In the genomic region with DNA sequence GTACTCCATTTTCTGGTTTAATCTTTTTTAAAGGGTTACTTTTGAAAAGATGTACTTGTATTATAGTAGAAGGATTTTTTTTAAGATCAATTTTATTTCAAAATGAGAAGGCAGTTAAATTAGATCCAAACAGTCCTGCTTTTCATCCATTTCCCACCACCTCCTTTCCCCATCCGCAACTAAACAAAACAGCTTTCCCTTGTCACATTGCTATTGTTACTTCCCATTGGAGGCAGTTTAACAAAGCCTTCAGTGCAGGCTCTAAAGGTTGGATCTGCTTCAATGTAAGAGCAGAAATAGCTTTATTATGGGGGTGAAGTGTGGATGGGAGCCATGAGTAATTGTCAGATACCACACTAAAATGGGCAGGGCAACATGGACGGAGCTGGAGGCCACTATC, we compare ENCODE assay signal across 26 cellular contexts.
DNase-seq lines count a peak whose midpoint lies in the region; ATAC-seq and TF ChIP-seq lines count a peak whose summit lies in the region.
"Had no signal": no experiment of that assay in that cellular context is flagged by ENCODE, and none has a peak within 500 bp of the region (broad histone marks: within the 10 kb centered on the region; RNA-seq: fewer than 3 reads in every experiment).

No MANE protein-coding gene starts in this region.

- H3K56ac ChIP-seq in IMR-90 (ENCODE audit: extremely low read depth, insufficient read depth, low read length): no peak overlapping the region

- no peak overlapping the region for H3K4me3 ChIP-seq in IMR-90 (ENCODE audit: insufficient read depth, low read depth, low read length)
- H3K4me3 ChIP-seq in neural progenitor cell: no peak overlapping the region
- H3K4me3 ChIP-seq in gastrocnemius medialis: no peak overlapping the region
- H3K4me3 ChIP-seq: BLaER1, GM12878 had no signal

- TF ChIP-seq POLR2A in IMR-90 (IDR thresholded peaks at IDR 0.05; ENCODE audit: low read depth, low read length): no peak
- TF ChIP-seq POLR2A in gastrocnemius medialis (IDR thresholded peaks at IDR 0.05): no peak

- H4K5ac ChIP-seq in IMR-90 (ENCODE audit: low read depth, low read length): no peak overlapping the region

- H3K27me3 ChIP-seq in IMR-90 (ENCODE audit: control insufficient read depth, insufficient read depth, low read length) (no peaks in the 10 kb centered on the region), neural progenitor cell (no peaks in the 10 kb centered on the region), gastrocnemius medialis (no peaks in the 10 kb centered on the region)
- H3K27me3 ChIP-seq: BLaER1 had no signal

- H3K4me2 ChIP-seq in IMR-90 (ENCODE audit: low read depth, low read length): no peak overlapping the region
- no peak overlapping the region for H3K4me2 ChIP-seq in neural progenitor cell
- H3K4me2 ChIP-seq: BLaER1 had no signal

- no peak overlapping the region for H3K18ac ChIP-seq in IMR-90 (ENCODE audit: low read depth, low read length)

- H3K4me1 Mint-ChIP-seq in brain (peaks cover 78% of the 10 kb centered on the region), neural progenitor cell (peaks cover 28% of the 10 kb centered on the region)
- H3K4me1 Mint-ChIP-seq in activated T-cell treated with anti-CD3 and anti-CD28 coated beads, Interleukin-2, amount 50 U/mL, for 72 hours (ENCODE audit: low read depth): peaks cover 6% of the 10 kb centered on the region
- H3K4me1 Mint-ChIP-seq: CD14-positive monocyte; CD4-positive, CD25-positive, alpha-beta regulatory T cell; CD8-positive, alpha-beta memory T cell had no signal

- H3K27ac ChIP-seq in IMR-90 (ENCODE audit: insufficient read depth, low read length): no peak overlapping the region
- no peak overlapping the region for H3K27ac ChIP-seq in neural progenitor cell
- no peak overlapping the region for H3K27ac ChIP-seq in gastrocnemius medialis
- H3K27ac ChIP-seq: BLaER1 had no signal

- no peak for TF ChIP-seq RAD21 in IMR-90 (IDR thresholded peaks at IDR 0.05; ENCODE audit: low read length)

- no peak overlapping the region for H3K14ac ChIP-seq in IMR-90 (replicated peaks; ENCODE audit: low read depth, low read length)

- no peak overlapping the region for H4K8ac ChIP-seq in IMR-90 (ENCODE audit: low read depth in 2 of 2, low read length in 2 of 2)

- H3K27ac Mint-ChIP-seq in brain (peak overlapping the region in 4 of 5 experiments; percentile 27 to 81 (median 61)), neural progenitor cell (no peak overlapping the region)
- no peak overlapping the region for H3K27ac Mint-ChIP-seq in activated T-cell treated with anti-CD3 and anti-CD28 coated beads, Interleukin-2, amount 50 U/mL, for 72 hours
- H3K27ac Mint-ChIP-seq: CD14-positive monocyte; CD4-positive, alpha-beta memory T cell; CD4-positive, CD25-positive, alpha-beta regulatory T cell; CD8-positive, alpha-beta memory T cell had no signal

- H3K9me3 ChIP-seq in IMR-90 (ENCODE audit: control insufficient read depth, insufficient read depth, low read length): no peaks in the 10 kb centered on the region
- no peaks in the 10 kb centered on the region for H3K9me3 ChIP-seq in neural progenitor cell (ENCODE audit: low read depth)
- no peaks in the 10 kb centered on the region for H3K9me3 ChIP-seq in gastrocnemius medialis
- H3K9me3 ChIP-seq: BE2C, BLaER1 had no signal

- POLR2A ChIA-PET in IMR-90 (lab: Charles Lee; ENCODE audit: unreplicated experiment): no interaction called here

- in situ Hi-C loops in IMR-90 (cut with MboI; ENCODE audit: low sequenced_read_pairs): no loop called here
- in situ Hi-C loops in gastrocnemius medialis (cut with MboI; ENCODE audit: low sequenced_read_pairs in 4 of 4): no loop called here

- dilution Hi-C loops in IMR-90 (cut with HindIII; ENCODE audit: low sequenced_read_pairs, unreplicated experiment): no loop called here

- no peak overlapping the region for H2BK20ac ChIP-seq in IMR-90 (ENCODE audit: low read depth, low read length)

- H3K36me3 Mint-ChIP-seq in brain: no peaks in the 10 kb centered on the region
- H3K36me3 Mint-ChIP-seq in neural progenitor cell: no peaks in the 10 kb centered on the region
- H3K36me3 Mint-ChIP-seq in activated T-cell treated with anti-CD3 and anti-CD28 coated beads, Interleukin-2, amount 50 U/mL, for 72 hours (ENCODE audit: insufficient read depth in 2 of 2): no peaks in the 10 kb centered on the region
- H3K36me3 Mint-ChIP-seq: CD14-positive monocyte; CD4-positive, alpha-beta memory T cell; CD4-positive, CD25-positive, alpha-beta regulatory T cell; CD8-positive, alpha-beta memory T cell had no signal

- no peak overlapping the region for H2BK5ac ChIP-seq in IMR-90 (ENCODE audit: low read depth, low read length, poor library complexity, severe bottlenecking)

- BruUV-seq in IMR-90 (replicated peaks; lab: Mats Ljungman, UMichigan): no TSS peak

- peaks cover 0 to 3% (median 0%) of the 10 kb centered on the region in 5 experiments for H3K9me3 Mint-ChIP-seq in brain
- H3K9me3 Mint-ChIP-seq in neural progenitor cell: peaks cover 4% of the 10 kb centered on the region
- H3K9me3 Mint-ChIP-seq in activated T-cell treated with anti-CD3 and anti-CD28 coated beads, Interleukin-2, amount 50 U/mL, for 72 hours: no peaks in the 10 kb centered on the region
- H3K9me3 Mint-ChIP-seq: CD14-positive monocyte; CD4-positive, alpha-beta memory T cell; CD8-positive, alpha-beta memory T cell had no signal

- 100% methylated on average over 1 of the region's 2 CpGs; no CpG with 5 or more reads in 1 of the 2 experiments for WGBS in IMR-90 (ENCODE audit: extremely low coverage in 2 of 2, insufficient read length in 1 of 2), 2 experiments

- H2BK120ac ChIP-seq in IMR-90 (ENCODE audit: low read depth, low read length): no peak overlapping the region

- CTCF ChIA-PET in IMR-90 (lab: Yijun Ruan, JAX): no interaction called here

- no peak overlapping the region for H3K4me3 Mint-ChIP-seq in brain
- H3K4me3 Mint-ChIP-seq in neural progenitor cell: no peak overlapping the region
- no peak overlapping the region for H3K4me3 Mint-ChIP-seq in activated T-cell treated with anti-CD3 and anti-CD28 coated beads, Interleukin-2, amount 50 U/mL, for 72 hours
- H3K4me3 Mint-ChIP-seq: CD14-positive monocyte; CD4-positive, alpha-beta memory T cell; CD4-positive, CD25-positive, alpha-beta regulatory T cell; CD8-positive, alpha-beta memory T cell had no signal

- H2AFZ ChIP-seq in IMR-90 (replicated peaks; ENCODE audit: low read length, poor library complexity): no peak overlapping the region
- H2AFZ ChIP-seq in neural progenitor cell (replicated peaks): no peak overlapping the region

- no peak overlapping the region for H3K4ac ChIP-seq in IMR-90 (ENCODE audit: low read depth, low read length)

- H3K4me1 ChIP-seq in IMR-90 (ENCODE audit: control insufficient read depth, insufficient read depth, low read length) (peaks cover 13% of the 10 kb centered on the region), neural progenitor cell (peaks cover 26% of the 10 kb centered on the region), gastrocnemius medialis (no peaks in the 10 kb centered on the region)
- H3K4me1 ChIP-seq: BLaER1 had no signal

- no peak overlapping the region for H3K9ac ChIP-seq in IMR-90 (ENCODE audit: low read depth, low read length)
- H3K9ac ChIP-seq in neural progenitor cell: no peak overlapping the region
- H3K9ac ChIP-seq: BLaER1 had no signal

- TF ChIP-seq CTCF in IMR-90 (conservative IDR thresholded peaks at IDR 0.05; ENCODE audit: low read depth, low read length): no peak
- TF ChIP-seq CTCF in brain (conservative IDR thresholded peaks at IDR 0.05): no peak
- no peak for TF ChIP-seq CTCF in neural progenitor cell (IDR thresholded peaks at IDR 0.05)
- no peak for TF ChIP-seq CTCF in gastrocnemius medialis (IDR thresholded peaks at IDR 0.05 in 4 of 5, conservative IDR thresholded peaks at IDR 0.05 in 1 of 5)

- no peaks in the 10 kb centered on the region; the same call in 1 of the 2 replicates for H4K20me1 ChIP-seq in IMR-90 (ENCODE audit: insufficient read depth, low read length)
- H4K20me1 ChIP-seq in neural progenitor cell (ENCODE audit: low read depth): no peaks in the 10 kb centered on the region
- H4K20me1 ChIP-seq: BLaER1 had no signal

- no peaks in the 10 kb centered on the region for H3K79me2 ChIP-seq in neural progenitor cell (ENCODE audit: low read depth)

- H3K23ac ChIP-seq in IMR-90 (ENCODE audit: low read depth, low read length): no peak overlapping the region

- H2AK5ac ChIP-seq in IMR-90 (ENCODE audit: low read depth, low read length): peak overlapping the region; percentile 38; the same call in 1 of the 2 replicates

- H2BK15ac ChIP-seq in IMR-90 (ENCODE audit: low read depth, low read length): no peak overlapping the region

- ATAC-seq in IMR-90 (ENCODE audit: low read depth) (no peak), gastrocnemius medialis (no peak)
- no peak for ATAC-seq in activated T-cell treated with anti-CD3 and anti-CD28 coated beads, Interleukin-2, amount 50 U/mL, for 72 hours (replicated peaks in 1 of 2)
- ATAC-seq: GM12878 had no signal

- H4K91ac ChIP-seq in IMR-90 (ENCODE audit: insufficient read depth, low read depth, low read length): no peak overlapping the region

- H3K27me3 Mint-ChIP-seq in brain (no peaks in the 10 kb centered on the region), neural progenitor cell (ENCODE audit: insufficient read depth, low read depth) (no peaks in the 10 kb centered on the region)
- no peaks in the 10 kb centered on the region for H3K27me3 Mint-ChIP-seq in activated T-cell treated with anti-CD3 and anti-CD28 coated beads, Interleukin-2, amount 50 U/mL, for 72 hours (ENCODE audit: low read depth)
- H3K27me3 Mint-ChIP-seq: CD4-positive, alpha-beta memory T cell; CD4-positive, CD25-positive, alpha-beta regulatory T cell had no signal

- intact Hi-C loops in IMR-90 (cut with micrococcal nuclease) (no loop called here), gastrocnemius medialis (cut with DNase I; ENCODE audit: low total_unique reads) (no loop called here)

- no peak overlapping the region for H2AK9ac ChIP-seq in IMR-90 (replicated peaks; ENCODE audit: low read depth, low read length, poor library complexity)

- H3K36me3 ChIP-seq in IMR-90 (ENCODE audit: control insufficient read depth, insufficient read depth, low read length) (no peaks in the 10 kb centered on the region), neural progenitor cell (no peaks in the 10 kb centered on the region), gastrocnemius medialis (no peaks in the 10 kb centered on the region)
- H3K36me3 ChIP-seq: BE2C, BLaER1 had no signal

- H3K79me1 ChIP-seq in IMR-90 (ENCODE audit: low read depth in 1 of 2, low read length in 2 of 2): peaks cover 24 to 40% of the 10 kb centered on the region in 2 experiments

- DNase-seq in IMR-90: no peak
- DNase-seq in neural progenitor cell (ENCODE audit: low spot score): peak; percentile 24
- DNase-seq in pons (ENCODE audit: low spot score): peak; percentile 68
- no peak for DNase-seq in gastrocnemius medialis
- DNase-seq in RPMI8226: no peak
- no peak for DNase-seq in activated T-cell treated with anti-CD3 and anti-CD28 coated beads, Interleukin-2, amount 50 U/mL, for 72 hours
- no peak for DNase-seq in T-helper 9 cell
- DNase-seq: 8988T; ACHN; BE2C; C1 segment of cervical spinal cord; CD4-positive, alpha-beta memory T cell; CD4-positive, CD25-positive, alpha-beta regulatory T cell; CD8-positive, alpha-beta memory T cell; COR-L47; DMS 273 treated with DMSO at 0.1 percent for 48 hours; DMS153; DMS53; DMS79; DND-41; EL; GDM1 had no signal

- no peaks in the 10 kb centered on the region for H3F3A ChIP-seq in neural progenitor cell (ENCODE audit: low read depth)

- peaks cover 8% of the 10 kb centered on the region for H3K9me1 ChIP-seq in IMR-90 (ENCODE audit: insufficient read depth, low read length)

Comparison
In these comparisons a context has a peak if more than half of its experiments do, and no peak if none do; other contexts are left out.
1. DNase-seq: peak in neural progenitor cell (single experiment) and pons (single experiment); none in IMR-90 (single experiment), gastrocnemius medialis (0 of 2), RPMI8226 (single experiment), activated T-cell treated with anti-CD3 and anti-CD28 coated beads, Interleukin-2, amount 50 U/mL, for 72 hours (0 of 2) and T-helper 9 cell (single experiment).
2. H3K27ac Mint-ChIP-seq: peak in brain (4 of 5); none in neural progenitor cell (single experiment) and activated T-cell treated with anti-CD3 and anti-CD28 coated beads, Interleukin-2, amount 50 U/mL, for 72 hours (single experiment).